In genomic region chr4:108650212-108651067, GRCh38 we compare ENCODE assay signal across 8 cellular contexts. TPM values are rescaled to one million over a fixed set of nuclear protein-coding genes. Genes with fewer than 3 reads are reported as not detected.
DNase-seq lines count a peak whose midpoint lies in the region; ATAC-seq, FAIRE-seq and TF ChIP-seq lines count a peak whose summit lies in the region.

TSS of gene OSTC (plus strand) at chr4:108650599. CDS start at chr4:108650656, 57 bp downstream.

- peak within 1 kb of the TSS; percentile 75; the same call in 1 of the 2 replicates for H4K8ac ChIP-seq in H1 (ENCODE audit: extremely low read depth, insufficient read depth, low read length)

- peaks cover 19% of the 10 kb centered on the region for H3K36me3 ChIP-seq in NT2/D1 (ENCODE audit: insufficient read depth, insufficient read length, low read length)
- no peaks in the 10 kb centered on the region for H3K36me3 ChIP-seq in H1 (ENCODE audit: control insufficient read depth in 2 of 4, insufficient read depth in 4 of 4, low read length in 3 of 4)

- peak; percentile 88 for FAIRE-seq in H1 (lab: Jason Lieb, UNC)

- H3K9me3 ChIP-seq in NT2/D1 (ENCODE audit: insufficient read depth, low read length), result no peaks in the 10 kb centered on the region
- H3K9me3 ChIP-seq in H1 (ENCODE audit: insufficient read depth in 2 of 2, low read depth in 1 of 2, low read length in 1 of 2), result no peaks in the 10 kb centered on the region

- H3K4me3 ChIP-seq in NT2/D1 (ENCODE audit: insufficient read length, low read depth) (peak within 1 kb of the TSS; percentile 67), H1 (ENCODE audit: extremely low read depth in 1 of 4, insufficient read depth in 2 of 4, low read depth in 3 of 4, low read length in 4 of 4) (peak within 1 kb of the TSS; percentile 67 to 98 (median 89))

- no peak within 1 kb of the TSS for H3K14ac ChIP-seq in H1 (ENCODE audit: insufficient read length)

- peak within 1 kb of the TSS; percentile 84 for H4K5ac ChIP-seq in H1 (ENCODE audit: insufficient read length, low read depth, low read length)

- peak within 1 kb of the TSS; percentile 66; the same call in 1 of the 2 replicates for H3K18ac ChIP-seq in H1 (ENCODE audit: extremely low read depth, low read length)

- no peak within 1 kb of the TSS for H4K91ac ChIP-seq in H1 (replicated peaks; ENCODE audit: insufficient read length, low read length)

- H2AFZ ChIP-seq in H1 (ENCODE audit: low read length), result peak within 1 kb of the TSS; percentile 98

- no peak within 1 kb of the TSS for H2BK120ac ChIP-seq in H1 (replicated peaks; ENCODE audit: low read depth, low read length)

- POLR2A ChIA-PET in H1 (lab: Charles Lee; ENCODE audit: partially characterized antibody), result interaction anchor here (0.6 to 3.7 kb wide), 17 partner anchors 8 to 359 kb away, joined by 3 to 25 read pairs (median 4); partner anchors contain the start of genes ETNPPL and RPL34

- H3K9me3 Mint-ChIP-seq in activated CD8-positive, alpha-beta memory T cell treated with anti-CD3 and anti-CD28 coated beads, Interleukin-2, amount 10 ng/mL, durations not matched to agents 7 days and 5 days (ENCODE audit: low read depth), result no peaks in the 10 kb centered on the region
- no peaks in the 10 kb centered on the region for H3K9me3 Mint-ChIP-seq in memory B cell

- peak within 1 kb of the TSS; percentile 54 for H2BK5ac ChIP-seq in H1 (ENCODE audit: low read depth, low read length)

- CTCF ChIA-PET in activated CD8-positive, alpha-beta memory T cell treated with anti-CD3 and anti-CD28 coated beads, Interleukin-2, amount 10 ng/mL, durations not matched to agents 7 days and 5 days (lab: Charles Lee), result interaction anchor here (0.7 to 1.6 kb wide), 6 partner anchors 11 to 880 kb away, joined by 3 to 4 read pairs (median 3); partner anchors contain the start of gene RPL34
- CTCF ChIA-PET in H1 (lab: Charles Lee; ENCODE audit: partially characterized antibody), result interaction anchor here (0.7 to 1.3 kb wide), 5 partner anchors 13 to 812 kb away, joined by 3 to 4 read pairs (median 3); no protein-coding TSS in a partner anchor

- peaks cover 0 to 2% of the 10 kb centered on the region in 2 experiments for H4K20me1 ChIP-seq in H1 (replicated peaks in 1 of 2; ENCODE audit: control insufficient read depth in 1 of 2, insufficient read depth in 2 of 2, low read length in 2 of 2)

- H3K4ac ChIP-seq in H1 (replicated peaks; ENCODE audit: insufficient read length, low read depth, low read length), result no peak within 1 kb of the TSS

- H2BK15ac ChIP-seq in H1 (ENCODE audit: low read length), result no peak within 1 kb of the TSS

- no peaks in the 10 kb centered on the region for H3K23me2 ChIP-seq in H1 (ENCODE audit: low read depth, low read length)

- no peak for TF ChIP-seq RAD21 in H1 (IDR thresholded peaks at IDR 0.05 in 1 of 2, conservative IDR thresholded peaks at IDR 0.05 in 1 of 2; ENCODE audit: low read depth in 2 of 2, low read length in 2 of 2)

- peak within 1 kb of the TSS; percentile 80 for H3K27ac ChIP-seq in H1 (ENCODE audit: low read depth, low read length)

- H3K27me3 ChIP-seq in NT2/D1 (ENCODE audit: insufficient read depth, insufficient read length) (no peaks in the 10 kb centered on the region), H1 (replicated peaks in 1 of 4; ENCODE audit: control insufficient read depth in 3 of 4, extremely low read depth in 1 of 4, insufficient read depth in 3 of 4, low read length in 3 of 4) (no peaks in the 10 kb centered on the region)

- H3K79me2 ChIP-seq in H1 (ENCODE audit: control insufficient read depth in 1 of 2, insufficient read depth in 2 of 2, low read length in 2 of 2), result peaks cover 6 to 48% of the 10 kb centered on the region in 2 experiments

- peak in 1 of 3 experiments; percentile 8; a peak in 1 of 4 replicates for TF ChIP-seq CTCF in H1 (IDR thresholded peaks at IDR 0.05; ENCODE audit: control extremely low read depth in 1 of 3, insufficient read depth in 1 of 3, low read depth in 1 of 3, low read length in 3 of 3)

- H2BK20ac ChIP-seq in H1 (ENCODE audit: low read length), result no peak within 1 kb of the TSS

- peaks cover 12% of the 10 kb centered on the region for H3K36me3 Mint-ChIP-seq in activated CD8-positive, alpha-beta memory T cell treated with anti-CD3 and anti-CD28 coated beads, Interleukin-2, amount 10 ng/mL, durations not matched to agents 7 days and 5 days
- peaks cover 3% of the 10 kb centered on the region for H3K36me3 Mint-ChIP-seq in memory B cell

- H3K4me1 ChIP-seq in NT2/D1 (ENCODE audit: insufficient read depth, insufficient read length) (no peaks in the 10 kb centered on the region), H1 (replicated peaks in 1 of 4; ENCODE audit: control insufficient read depth in 3 of 4, insufficient read depth in 4 of 4, low read length in 3 of 4) (no peaks in the 10 kb centered on the region)

- H3K79me1 ChIP-seq in H1 (ENCODE audit: low read depth, low read length), result peaks cover 2% of the 10 kb centered on the region; the same call in 1 of the 2 replicates

- no peak for TF ChIP-seq EP300 in H1 (IDR thresholded peaks at IDR 0.05; ENCODE audit: borderline replicate concordance in 1 of 2, low read depth in 2 of 2, low read length in 2 of 2)

- H3K27me3 Mint-ChIP-seq in activated CD8-positive, alpha-beta memory T cell treated with anti-CD3 and anti-CD28 coated beads, Interleukin-2, amount 10 ng/mL, durations not matched to agents 7 days and 5 days, result no peaks in the 10 kb centered on the region
- no peaks in the 10 kb centered on the region for H3K27me3 Mint-ChIP-seq in memory B cell

- H2AK5ac ChIP-seq in H1 (ENCODE audit: low read depth, low read length), result no peak within 1 kb of the TSS

- ATAC-seq in GM21381 (IDR thresholded peaks at IDR 0.05; ENCODE audit: unreplicated experiment) (peak; percentile 88), memory B cell (ENCODE audit: low read depth) (peak; percentile 85)
- peak; percentile 95 for ATAC-seq in activated CD8-positive, alpha-beta memory T cell treated with anti-CD3 and anti-CD28 coated beads, Interleukin-2, amount 10 ng/mL, durations not matched to agents 7 days and 5 days

- H2BK12ac ChIP-seq in H1 (ENCODE audit: low read depth, low read length), result peak within 1 kb of the TSS; percentile 20; the same call in 1 of the 2 replicates

- WGBS in H1 (ENCODE audit: extremely low coverage in 1 of 2, insufficient coverage in 1 of 2, insufficient read length in 1 of 2, insufficient replicate concordance in 2 of 2, low coverage in 1 of 2, low lambda C conversion rate in 2 of 2, missing lambda C conversion rate in 1 of 2), 2 experiments, result 1% methylated on average over 46 of the region's 46 CpGs; no CpG with 5 or more reads in 1 of the 2 experiments

- peak within 1 kb of the TSS; percentile 95 for H3K4me3 Mint-ChIP-seq in activated CD8-positive, alpha-beta memory T cell treated with anti-CD3 and anti-CD28 coated beads, Interleukin-2, amount 10 ng/mL, durations not matched to agents 7 days and 5 days
- H3K4me3 Mint-ChIP-seq in memory B cell, result peak within 1 kb of the TSS; percentile 86

- H3K56ac ChIP-seq in H1 (replicated peaks; ENCODE audit: insufficient read length, low read depth, low read length), result no peak within 1 kb of the TSS

- H3K4me2 ChIP-seq in H1 (ENCODE audit: insufficient read depth in 1 of 2, low read depth in 2 of 2, low read length in 2 of 2), result peak within 1 kb of the TSS; percentile 60 to 63

- H3K9ac ChIP-seq in NT2/D1 (ENCODE audit: insufficient read length, low read depth) (peak within 1 kb of the TSS; percentile 96), H1 (replicated peaks in 1 of 4; ENCODE audit: extremely low read depth in 1 of 4, low read depth in 3 of 4, low read length in 3 of 4) (peak within 1 kb of the TSS; percentile 57 to 95 (median 77))

- peaks cover 31% of the 10 kb centered on the region for H3K4me1 Mint-ChIP-seq in activated CD8-positive, alpha-beta memory T cell treated with anti-CD3 and anti-CD28 coated beads, Interleukin-2, amount 10 ng/mL, durations not matched to agents 7 days and 5 days
- H3K4me1 Mint-ChIP-seq in memory B cell, result peaks cover 16% of the 10 kb centered on the region

- peak within 1 kb of the TSS; percentile 86 for H3K27ac Mint-ChIP-seq in activated CD8-positive, alpha-beta memory T cell treated with anti-CD3 and anti-CD28 coated beads, Interleukin-2, amount 10 ng/mL, durations not matched to agents 7 days and 5 days
- peak within 1 kb of the TSS; percentile 97 for H3K27ac Mint-ChIP-seq in memory B cell

- TF ChIP-seq POLR2A in H1 (IDR thresholded peaks at IDR 0.05; ENCODE audit: control extremely low read depth in 1 of 2, low read depth in 2 of 2, low read length in 2 of 2), result peak; percentile 52 to 88

- DNase-seq in COR-L47 (lab: John Stamatoyannopoulos, UW) (peak; percentile 96), HUDEP-2 (lab: John Stamatoyannopoulos, UW; ENCODE audit: unreplicated experiment in 76 of 76) (peak in 75 of 76 experiments; percentile 2 to 95 (median 83)), NT2/D1 (ENCODE audit: low read depth, low spot score) (peak; percentile 84), H1 (ENCODE audit: low read depth in 1 of 2, low spot score in 2 of 2) (peak; percentile 75 to 93), memory B cell (ENCODE audit: low spot score in 2 of 2) (peak; percentile 86 to 89)
- DNase-seq in activated CD8-positive, alpha-beta memory T cell treated with anti-CD3 and anti-CD28 coated beads, Interleukin-2, amount 10 ng/mL, durations not matched to agents 7 days and 5 days, result peak; percentile 93
- DNase-seq in stimulated activated CD8-positive, alpha-beta memory T cell treated with anti-CD3 and anti-CD28 coated beads, Interleukin-12 subunit alpha, Interleukin-12 subunit beta, amount 100 ng/mL, for 24 hours (ENCODE audit: extremely low read depth), result peak; percentile 85

- no peak within 1 kb of the TSS for H3K23ac ChIP-seq in H1 (ENCODE audit: insufficient read length)

TF ChIP-seq in H1, 55 proteins besides CTCF, POLR2A, EP300 and RAD21 (continues in another document):
- TF ChIP-seq SUZ12 (IDR thresholded peaks at IDR 0.05; ENCODE audit: low read length), result no peak
- TF ChIP-seq CBX8 (IDR thresholded peaks at IDR 0.05; ENCODE audit: borderline replicate concordance, low read depth, low read length), result no peak
- TF ChIP-seq MAX (IDR thresholded peaks at IDR 0.05), result peak; percentile 63; the same call in 1 of the 2 replicates
- TF ChIP-seq BRCA1 (IDR thresholded peaks at IDR 0.05; ENCODE audit: low read depth, low read length), result no peak

RNA-seq across cellular contexts. Expression of gene OSTC, which starts in this region (rescaled TPM):
- total RNA-seq in activated CD8-positive, alpha-beta memory T cell treated with anti-CD3 and anti-CD28 coated beads, Interleukin-2, amount 10 ng/mL, durations not matched to agents 7 days and 5 days, result 10 to 100 TPM; 48.2 to 71.2 TPM
- total RNA-seq in H1 (2021; fragmentation: NEBNext Ultra II Directional; extraction: Animal tissue kit (Norgen Biotek cat#: 25700)), result 176 and 178 TPM in 2 replicates
- 95.8 and 165 TPM in 2 replicates for polyA plus RNA-seq in H1 (2011; rRNA removed)
- polyA plus RNA-seq in H1 (2011; cell fraction: cytosol; rRNA removed), result 148 TPM
- polyA plus RNA-seq in H1 (2011; cell fraction: nucleus; rRNA removed), result 34.0 TPM
- polyA plus RNA-seq in H1 (2012, experiment 1 of 2), result 113 to 148 TPM (median 134 TPM) in 4 replicates
- 120 TPM for polyA plus RNA-seq in H1 (2012, experiment 2 of 2)
- polyA plus RNA-seq in H1 (2013, experiment 1 of 2), result 276 TPM
- 352 TPM for polyA plus RNA-seq in H1 (2013, experiment 2 of 2)
- 110 and 111 TPM in 2 replicates for polyA minus RNA-seq in H1 (2011; rRNA and poly(A)+ RNA removed)
- polyA minus RNA-seq in H1 (2011; cell fraction: cytosol; rRNA and poly(A)+ RNA removed), result 38.5 TPM
- polyA minus RNA-seq in H1 (2011; cell fraction: nucleus; rRNA and poly(A)+ RNA removed), result 40.7 TPM

Comparison
In these comparisons a context has a peak if more than half of its experiments do, and no peak if none do; other contexts are left out.
1. Peak in every context shown above with its lines: DNase-seq, ATAC-seq, H3K4me3 ChIP-seq and H3K27ac ChIP-seq.